In genomic region chr19:47111682-47112165, GRCh38 we compare ENCODE assay signal across 8 cellular contexts. TPM values are rescaled to one million over a fixed set of nuclear protein-coding genes. Genes with fewer than 3 reads are reported as not detected.
DNase-seq lines count a peak whose midpoint lies in the region; ATAC-seq, FAIRE-seq and TF ChIP-seq lines count a peak whose summit lies in the region.

No MANE protein-coding gene starts in this region.

- peak overlapping the region; percentile 92 for H3K9ac ChIP-seq in H9 (ENCODE audit: extremely low read depth, insufficient read length, low read length)

- H3K79me1 ChIP-seq in H9 (ENCODE audit: insufficient read depth, low read depth, low read length, poor library complexity, severe bottlenecking): no peaks in the 10 kb centered on the region

- H2BK12ac ChIP-seq in H9 (ENCODE audit: insufficient read length, low read depth, low read length): peak overlapping the region; percentile 66

- H3K4me1 Mint-ChIP-seq in H9: peaks cover 43 to 44% of the 10 kb centered on the region in 2 experiments

- H3K27me3 ChIP-seq in H9 (ENCODE audit: insufficient read depth, low read length) (no peaks in the 10 kb centered on the region), gastroesophageal sphincter (no peaks in the 10 kb centered on the region), small intestine (ENCODE audit: control insufficient read depth in 2 of 2, insufficient read depth in 2 of 2, low read length in 2 of 2) (no peaks in the 10 kb centered on the region)

- peak overlapping the region; percentile 67; the same call in 1 of the 2 replicates for H3K4ac ChIP-seq in H9 (ENCODE audit: low read depth, low read length)

- H3K27ac ChIP-seq in H9 (ENCODE audit: insufficient read length, low read depth, low read length): peak overlapping the region; percentile 88
- peak overlapping the region; percentile 100 for H3K27ac ChIP-seq in VCaP
- peak overlapping the region; percentile 99 to 100 (median 100) for H3K27ac ChIP-seq in gastroesophageal sphincter
- peak overlapping the region; percentile 99 for H3K27ac ChIP-seq in small intestine (ENCODE audit: low read depth in 1 of 2, low read length in 1 of 2)

- H3K27ac Mint-ChIP-seq in H9: peak overlapping the region; percentile 96 to 100 (median 98)

- peaks cover 9% of the 10 kb centered on the region; the same call in 1 of the 2 replicates for H3K79me2 ChIP-seq in H9 (ENCODE audit: insufficient read depth, low read length)

- peaks cover 11% of the 10 kb centered on the region for H3K4me1 ChIP-seq in H9 (ENCODE audit: insufficient read depth, low read length)
- H3K4me1 ChIP-seq in gastroesophageal sphincter: peaks cover 11 to 51% (median 21%) of the 10 kb centered on the region in 3 donors
- peaks cover 6 to 15% of the 10 kb centered on the region in 2 donors for H3K4me1 ChIP-seq in small intestine (ENCODE audit: control insufficient read depth in 2 of 2, insufficient read depth in 1 of 2, low read depth in 1 of 2, low read length in 1 of 2)

- no peak overlapping the region for H2BK15ac ChIP-seq in H9 (ENCODE audit: low read depth, low read length)

- peak overlapping the region; percentile 89 for H2BK120ac ChIP-seq in H9 (ENCODE audit: low read depth, low read length, poor library complexity, severe bottlenecking)

- H3K27me3 Mint-ChIP-seq in H9 (ENCODE audit: low read depth): peaks cover 5% of the 10 kb centered on the region; the same call in 1 of the 2 replicates

- peak overlapping the region; percentile 76 to 96 for H3K4me3 ChIP-seq in gastroesophageal sphincter
- H3K4me3 ChIP-seq in small intestine (ENCODE audit: low read depth in 1 of 2, low read length in 2 of 2): peak overlapping the region; percentile 74 to 98

- H3K36me3 Mint-ChIP-seq in H9 (ENCODE audit: insufficient read depth in 1 of 3, low read depth in 3 of 3): peaks cover 15 to 35% (median 29%) of the 10 kb centered on the region in 3 experiments

- H3K4me2 ChIP-seq in H9 (ENCODE audit: insufficient read depth, insufficient read length, low read length): peak overlapping the region; percentile 61

- H3K36me3 ChIP-seq in gastroesophageal sphincter (no peaks in the 10 kb centered on the region), small intestine (ENCODE audit: control insufficient read depth in 2 of 2, insufficient read depth in 2 of 2, low read length in 2 of 2) (no peaks in the 10 kb centered on the region)

- H2AFZ ChIP-seq in H9 (ENCODE audit: low read length): no peak overlapping the region

- no CpG with 5 or more reads among the region's 24 CpGs for WGBS in H9 (ENCODE audit: extremely low coverage, insufficient read length, low lambda C conversion rate)
- 0% methylated on average over 1 to 2 of the region's 24 CpGs for WGBS in gastroesophageal sphincter (ENCODE audit: low coverage in 1 of 2), 2 donors
- WGBS in small intestine, 3 donors: 0 to 1% (median 1%) methylated on average over 10 to 24 of the region's 24 CpGs

- H3K56ac ChIP-seq in H9 (ENCODE audit: insufficient read length, low read depth, low read length): no peak overlapping the region

- peak overlapping the region; percentile 86 for H4K91ac ChIP-seq in H9 (ENCODE audit: insufficient read length, low read depth, low read length)

- peak overlapping the region; percentile 89 for H3K14ac ChIP-seq in H9 (ENCODE audit: insufficient read depth, low read length)

- TF ChIP-seq EP300 in gastroesophageal sphincter (IDR thresholded peaks at IDR 0.05): no peak

- DNase-seq in H9 (no peak), small intestine (no peak), MV-4-11 (lab: John Stamatoyannopoulos, UW) (no peak)

- TF ChIP-seq CTCF in H9 (conservative IDR thresholded peaks at IDR 0.05) (no peak), VCaP (conservative IDR thresholded peaks at IDR 0.05) (no peak), gastroesophageal sphincter (IDR thresholded peaks at IDR 0.05) (peak in 1 of 4 experiments; percentile 6)

- H3K9me3 Mint-ChIP-seq in H9: no peaks in the 10 kb centered on the region; a peak in 1 of 5 replicates

- no peak for ATAC-seq in gastroesophageal sphincter
- ATAC-seq in HG02759 (IDR thresholded peaks at IDR 0.05; ENCODE audit: unreplicated experiment): no peak
- ATAC-seq in GM19324 (IDR thresholded peaks at IDR 0.05; ENCODE audit: low FRiP score, unreplicated experiment): no peak
- ATAC-seq in GM21526 (IDR thresholded peaks at IDR 0.05; ENCODE audit: low FRiP score, unreplicated experiment): no peak

- H3K9me3 ChIP-seq in H9 (ENCODE audit: control insufficient read depth, low read depth, low read length) (no peaks in the 10 kb centered on the region), gastroesophageal sphincter (no peaks in the 10 kb centered on the region), small intestine (ENCODE audit: control insufficient read depth, low read depth) (no peaks in the 10 kb centered on the region)

- H4K8ac ChIP-seq in H9 (replicated peaks; ENCODE audit: insufficient read length, low read depth, low read length): no peak overlapping the region

- no peak overlapping the region for H3K23ac ChIP-seq in H9 (ENCODE audit: insufficient read length, low read depth, low read length)

- H3K23me2 ChIP-seq in H9 (ENCODE audit: insufficient read length, low read depth, low read length, poor library complexity, severe bottlenecking): peaks cover 25% of the 10 kb centered on the region

- H3K18ac ChIP-seq in H9 (ENCODE audit: insufficient read length, low read depth, low read length): peak overlapping the region; percentile 99

- H2BK5ac ChIP-seq in H9 (ENCODE audit: insufficient read length, low read length): peak overlapping the region; percentile 69

- H4K5ac ChIP-seq in H9 (ENCODE audit: insufficient read length, low read depth, low read length): peak overlapping the region; percentile 98

- H3T11ph ChIP-seq in H9 (ENCODE audit: low read length): no peak overlapping the region

- H2AK5ac ChIP-seq in H9 (ENCODE audit: insufficient read length, low read length): no peak overlapping the region

- H3K4me3 Mint-ChIP-seq in H9: peak overlapping the region; percentile 91 to 98

- no peak overlapping the region for H2BK20ac ChIP-seq in H9 (ENCODE audit: low read depth, low read length, poor library complexity, severe bottlenecking)

- no peak for TF ChIP-seq POLR2A in gastroesophageal sphincter (IDR thresholded peaks at IDR 0.05)

- FAIRE-seq in small intestine (lab: Jason Lieb, UNC): no peak

- H4K20me1 ChIP-seq in H9 (ENCODE audit: control insufficient read depth, insufficient read depth, insufficient read length): no peaks in the 10 kb centered on the region

RNA-seq across cellular contexts. Expression of gene ZC3H4, which starts 1.9 kb away (rescaled TPM):
- 105 and 109 TPM in 2 replicates for total RNA-seq in H9 (2021)
- 10 to 100 TPM; 22.5 to 28.7 (median 24.9) TPM for total RNA-seq in gastroesophageal sphincter
- polyA plus RNA-seq in small intestine: 10 to 100 TPM in 2 of 3 donors, 1 to 10 TPM in 1; 7.3 to 18.0 (median 10.7) TPM

RNA-seq across cellular contexts. Expression of gene SAE1, which starts 18.9 kb away (rescaled TPM):
- total RNA-seq in H9 (2021): 232 and 234 TPM in 2 replicates
- total RNA-seq in gastroesophageal sphincter: 100 to 1,000 TPM; 134 to 157 (median 153) TPM
- 10 to 100 TPM; 28.6 to 77.5 (median 34.9) TPM for polyA plus RNA-seq in small intestine
